Comparison of ENCODE assay signal across 1 cellular context in genomic region chr22:31829505-31829904, GRCh38.
TF ChIP-seq lines count a peak whose summit lies in the region.

No MANE protein-coding gene starts in this region.

TF ChIP-seq in GM23338, 12 proteins besides CTCF, POLR2A, EP300 and RAD21 (continued from another document):
- no peak for TF ChIP-seq REST (IDR thresholded peaks at IDR 0.05; ENCODE audit: unreplicated experiment)
